Comparison of ENCODE assay signal across 16 cellular contexts in genomic region chr10:96619803-96620773, GRCh38. TPM values are rescaled to one million over a fixed set of nuclear protein-coding genes. Genes with fewer than 3 reads are reported as not detected.
DNase-seq lines count a peak whose midpoint lies in the region; ATAC-seq and TF ChIP-seq lines count a peak whose summit lies in the region.
"Had no signal": no experiment of that assay in that cellular context is flagged by ENCODE, and none has a peak within 500 bp of the region (broad histone marks: within the 10 kb centered on the region; RNA-seq: fewer than 3 reads in every experiment).

No MANE protein-coding gene starts in this region.

- H3K4me3 ChIP-seq in right atrium auricular region, result no peak overlapping the region
- H3K4me3 ChIP-seq: suprapubic skin had no signal

- POLR2A ChIA-PET in HEK293T (lab: Yijun Ruan, JAX), result no interaction called here

- H3K27me3 ChIP-seq in right atrium auricular region, result no peaks in the 10 kb centered on the region
- H3K27me3 ChIP-seq: suprapubic skin had no signal

- peak overlapping the region; percentile 79 to 93 for H3K27ac ChIP-seq in right atrium auricular region
- H3K27ac ChIP-seq: suprapubic skin had no signal

- TF ChIP-seq CTCF in right atrium auricular region (IDR thresholded peaks at IDR 0.05), result no peak

- H3K9me3 ChIP-seq in right atrium auricular region, result no peaks in the 10 kb centered on the region
- H3K9me3 ChIP-seq: suprapubic skin had no signal

- ATAC-seq in HG03439 (IDR thresholded peaks at IDR 0.05; ENCODE audit: unreplicated experiment) (no peak), HG02973 (IDR thresholded peaks at IDR 0.05; ENCODE audit: unreplicated experiment) (no peak)
- ATAC-seq: natural killer cell had no signal

- CTCF ChIA-PET in HEK293T (lab: Yijun Ruan, JAX), result interaction anchor here (1.2 kb wide), 1 partner anchor 393 kb away, joined by 3 read pairs; no protein-coding TSS in a partner anchor

- H3K36me3 ChIP-seq in right atrium auricular region, result no peaks in the 10 kb centered on the region
- H3K36me3 ChIP-seq: suprapubic skin had no signal

- peak; percentile 37 for DNase-seq in NCI-H2107 treated with DMSO at 0.1 percent for 48 hours (lab: John Stamatoyannopoulos, UW; ENCODE audit: unreplicated experiment)
- DNase-seq in NCI-H2107 (lab: John Stamatoyannopoulos, UW), result no peak
- DNase-seq in amniotic epithelial cell (ENCODE audit: low read depth), result peak; percentile 58
- no peak for DNase-seq in right atrium auricular region (ENCODE audit: low spot score)
- peak; percentile 43 for DNase-seq in superior temporal gyrus (ENCODE audit: extremely low spot score)
- DNase-seq in HEK293T (ENCODE audit: extremely low spot score), result no peak
- DNase-seq: activated CD4-positive, alpha-beta memory T cell treated with anti-CD3 and anti-CD28 coated beads, Interleukin-2, amount 10 ng/mL, durations not matched to agents 7 days and 5 days; activated gamma-delta T cell; COR-L47; effector memory CD4-positive, alpha-beta T cell; kidney; natural killer cell; T1000 had no signal

- peaks cover 0 to 34% of the 10 kb centered on the region in 2 donors for H3K4me1 ChIP-seq in right atrium auricular region

TF ChIP-seq in HEK293T, 16 proteins besides CTCF, POLR2A, EP300 and RAD21:
- TF ChIP-seq SUZ12 (IDR thresholded peaks at IDR 0.05), result no peak
- TF ChIP-seq ZNF384 (IDR thresholded peaks at IDR 0.05), result no peak
- no peak for TF ChIP-seq FOXM1 (IDR thresholded peaks at IDR 0.05; ENCODE audit: borderline replicate concordance)

RNA-seq across cellular contexts. Expression of gene TM9SF3, which starts 33.3 kb away (rescaled TPM):
- 10 to 100 TPM; 46.0 to 46.7 TPM for total RNA-seq in right atrium auricular region

Comparison
In these comparisons a context has a peak if more than half of its experiments do, and no peak if none do; other contexts are left out.
1. DNase-seq: peak in NCI-H2107 treated with DMSO at 0.1 percent for 48 hours (single experiment), amniotic epithelial cell (single experiment) and superior temporal gyrus (single experiment); none in NCI-H2107 (single experiment), right atrium auricular region (single experiment) and HEK293T (single experiment).